In the genomic region with DNA sequence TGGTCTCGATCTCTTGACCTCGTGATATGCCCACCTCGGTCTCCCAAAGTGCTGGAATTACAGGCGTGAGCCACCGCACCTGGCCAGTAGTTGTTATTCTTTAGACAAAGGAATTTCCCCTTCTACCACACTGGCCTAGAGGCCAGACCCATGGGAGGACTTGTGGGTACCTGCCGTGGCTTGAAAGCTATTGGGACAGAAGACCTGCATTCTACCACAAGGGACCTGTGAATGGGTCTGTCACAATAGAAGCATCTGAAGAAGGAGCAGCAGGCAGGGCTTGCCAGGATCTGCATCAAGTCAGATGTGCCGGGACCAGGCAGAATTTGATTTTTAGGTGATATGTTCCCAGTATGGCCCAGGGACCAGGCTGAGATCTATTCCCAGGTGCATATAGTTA, we compare ENCODE assay signal across 19 cellular contexts.
DNase-seq lines count a peak whose midpoint lies in the region; ATAC-seq and TF ChIP-seq lines count a peak whose summit lies in the region.
"Had no signal": no experiment of that assay in that cellular context is flagged by ENCODE, and none has a peak within 500 bp of the region (broad histone marks: within the 10 kb centered on the region; RNA-seq: fewer than 3 reads in every experiment).

No MANE protein-coding gene starts in this region.

- no peak for TF ChIP-seq CTCF in esophagus muscularis mucosa (IDR thresholded peaks at IDR 0.05)
- TF ChIP-seq CTCF in transverse colon (IDR thresholded peaks at IDR 0.05): no peak

- H3K4me1 ChIP-seq in esophagus muscularis mucosa (peaks cover 0 to 8% (median 0%) of the 10 kb centered on the region in 4 donors), mucosa of rectum (ENCODE audit: control insufficient read depth in 2 of 2, insufficient read depth in 2 of 2, low read length in 2 of 2) (peaks cover 21 to 57% of the 10 kb centered on the region in 2 donors), transverse colon (peaks cover 8 to 82% (median 25%) of the 10 kb centered on the region in 4 donors), mesenchymal stem cell (ENCODE audit: control insufficient read depth, insufficient read depth, low read depth, low read length) (no peaks in the 10 kb centered on the region)
- H3K4me1 ChIP-seq: A549 had no signal

- no peak overlapping the region for H3K9ac ChIP-seq in mucosa of rectum (ENCODE audit: low read depth in 1 of 2, low read length in 2 of 2)
- H3K9ac ChIP-seq in mesenchymal stem cell (ENCODE audit: low read length): no peak overlapping the region
- H3K9ac ChIP-seq: BLaER1 treated with 17β-estradiol and CSF1 and Interleukin-3, amounts not matched to agents 10 nM and 100 nM had no signal

- H3K9me3 ChIP-seq in esophagus muscularis mucosa (peaks cover 0 to 7% (median 2%) of the 10 kb centered on the region in 4 donors), mucosa of rectum (ENCODE audit: control insufficient read depth in 2 of 2, low read length in 2 of 2) (no peaks in the 10 kb centered on the region), transverse colon (peaks cover 3 to 7% of the 10 kb centered on the region in 2 donors), mesenchymal stem cell (ENCODE audit: control insufficient read depth, low read length) (no peaks in the 10 kb centered on the region)
- H3K9me3 ChIP-seq: A549, Caco-2 had no signal

- no peak overlapping the region for H3K27ac ChIP-seq in esophagus muscularis mucosa (replicated peaks in 1 of 4)
- peak overlapping the region; percentile 89 to 91 for H3K27ac ChIP-seq in mucosa of rectum (ENCODE audit: low read depth in 2 of 2, low read length in 2 of 2)
- peak overlapping the region; percentile 76 to 82 (median 80) for H3K27ac ChIP-seq in transverse colon
- H3K27ac ChIP-seq in mesenchymal stem cell (ENCODE audit: low read length, poor library complexity, severe bottlenecking): no peak overlapping the region
- H3K27ac ChIP-seq: 22Rv1; A549; BLaER1 treated with 17β-estradiol and CSF1 and Interleukin-3, amounts not matched to agents 10 nM and 100 nM; C4-2B had no signal

- no peak overlapping the region for H3K4me2 ChIP-seq in mesenchymal stem cell (ENCODE audit: low read length, poor library complexity, severe bottlenecking)
- H3K4me2 ChIP-seq: A549 had no signal

- H3K36me3 ChIP-seq in esophagus muscularis mucosa (no peaks in the 10 kb centered on the region), mucosa of rectum (ENCODE audit: control insufficient read depth in 2 of 2, insufficient read depth in 2 of 2, low read length in 2 of 2) (no peaks in the 10 kb centered on the region), transverse colon (no peaks in the 10 kb centered on the region), mesenchymal stem cell (ENCODE audit: control insufficient read depth in 1 of 2, insufficient read depth in 2 of 2, low read depth in 1 of 2, low read length in 2 of 2) (no peaks in the 10 kb centered on the region)
- H3K36me3 ChIP-seq: BLaER1 treated with 17β-estradiol and CSF1 and Interleukin-3, amounts not matched to agents 10 nM and 100 nM had no signal

- WGBS in esophagus muscularis mucosa: 95% methylated on average over 7 of the region's 7 CpGs
- WGBS in transverse colon (ENCODE audit: low coverage in 1 of 2), 2 donors: 81 to 91% methylated on average over 4 to 7 of the region's 7 CpGs
- 89% methylated on average over 7 of the region's 7 CpGs for WGBS in mesenchymal stem cell

- H2BK15ac ChIP-seq in mesenchymal stem cell (ENCODE audit: low read depth, poor library complexity, severe bottlenecking): no peak overlapping the region

- TF ChIP-seq POLR2A in esophagus muscularis mucosa (IDR thresholded peaks at IDR 0.05; ENCODE audit: low read depth) (no peak), transverse colon (IDR thresholded peaks at IDR 0.05) (no peak)

- H3K27me3 ChIP-seq in esophagus muscularis mucosa (no peaks in the 10 kb centered on the region), mucosa of rectum (ENCODE audit: control insufficient read depth in 2 of 2, insufficient read depth in 2 of 2, low read length in 2 of 2) (no peaks in the 10 kb centered on the region), transverse colon (no peaks in the 10 kb centered on the region), mesenchymal stem cell (ENCODE audit: control insufficient read depth in 1 of 2, insufficient read depth in 1 of 2, low read length in 2 of 2) (no peaks in the 10 kb centered on the region)
- H3K27me3 ChIP-seq: BLaER1 treated with 17β-estradiol and CSF1 and Interleukin-3, amounts not matched to agents 10 nM and 100 nM had no signal

- H2AK5ac ChIP-seq in mesenchymal stem cell (ENCODE audit: low read length, severe bottlenecking): no peak overlapping the region

- no peak for ATAC-seq in GM21526 (IDR thresholded peaks at IDR 0.05; ENCODE audit: low FRiP score, unreplicated experiment)
- ATAC-seq: A549; CD8-positive, alpha-beta T cell had no signal

- H3K79me1 ChIP-seq in mesenchymal stem cell (replicated peaks; ENCODE audit: low read length, poor library complexity, severe bottlenecking): no peaks in the 10 kb centered on the region

- H2AFZ ChIP-seq in mesenchymal stem cell (ENCODE audit: low read depth, low read length): no peak overlapping the region

- H3K18ac ChIP-seq in mesenchymal stem cell (ENCODE audit: low read depth in 1 of 2, low read length in 2 of 2): no peak overlapping the region

- no peak overlapping the region for H3K23ac ChIP-seq in mesenchymal stem cell (ENCODE audit: low read length in 2 of 2)

- intact Hi-C loops in esophagus muscularis mucosa (cut with DNase I) (no loop called here), transverse colon (cut with DNase I; ENCODE audit: low total_unique reads) (no loop called here)

- no peak for TF ChIP-seq EP300 in esophagus muscularis mucosa (IDR thresholded peaks at IDR 0.05)
- no peak for TF ChIP-seq EP300 in transverse colon (IDR thresholded peaks at IDR 0.05; ENCODE audit: low read depth)

- in situ Hi-C loops in transverse colon (cut with MboI; ENCODE audit: low pct_ligation_motif_present in 1 of 4, low pct_unique_long_range_greater_than_20kb in 1 of 4, low sequenced_read_pairs in 3 of 4): no loop called here

- H3K4me3 ChIP-seq in esophagus muscularis mucosa (no peak overlapping the region), mucosa of rectum (ENCODE audit: low read length in 2 of 2) (no peak overlapping the region), transverse colon (no peak overlapping the region), mesenchymal stem cell (ENCODE audit: insufficient read depth in 1 of 2, low read depth in 1 of 2, low read length in 2 of 2) (no peak overlapping the region)
- H3K4me3 ChIP-seq: A549; BLaER1 treated with 17β-estradiol and CSF1 and Interleukin-3, amounts not matched to agents 10 nM and 100 nM had no signal

- DNase-seq in DMS53 (lab: John Stamatoyannopoulos, UW) (peak; percentile 18), DMS53 treated with DMSO at 0.1 percent for 48 hours (lab: John Stamatoyannopoulos, UW; ENCODE audit: unreplicated experiment) (no peak), esophagus muscularis mucosa (ENCODE audit: extremely low spot score) (peak; percentile 72), transverse colon (no peak), mesenchymal stem cell (no peak), NCI-H526 (lab: John Stamatoyannopoulos, UW) (no peak)
- DNase-seq: AML-193; Caco-2; Calu3; CD4-positive, alpha-beta T cell; CD8-positive, alpha-beta T cell; DMS79 treated with DMSO at 0.1 percent for 48 hours; GF-D8 had no signal

- H2BK120ac ChIP-seq in mesenchymal stem cell (ENCODE audit: low read depth, low read length): no peak overlapping the region

- H3K14ac ChIP-seq in mesenchymal stem cell (ENCODE audit: low read length in 2 of 2): no peak overlapping the region

- no peak overlapping the region for H4K8ac ChIP-seq in mesenchymal stem cell (ENCODE audit: low read length)

- no peak overlapping the region for H2BK5ac ChIP-seq in mesenchymal stem cell (ENCODE audit: low read depth, low read length, poor library complexity, severe bottlenecking)

- H3K4ac ChIP-seq in mesenchymal stem cell (ENCODE audit: low read depth in 1 of 2, low read length in 2 of 2): no peak overlapping the region

- H4K91ac ChIP-seq in mesenchymal stem cell (ENCODE audit: low read length): no peak overlapping the region

- no peak overlapping the region for H2BK12ac ChIP-seq in mesenchymal stem cell (ENCODE audit: low read length in 2 of 2)

Comparison
In these comparisons a context has a peak if more than half of its experiments do, and no peak if none do; other contexts are left out.
1. DNase-seq: peak in DMS53 (single experiment) and esophagus muscularis mucosa (single experiment); none in DMS53 treated with DMSO at 0.1 percent for 48 hours (single experiment), transverse colon (single experiment), mesenchymal stem cell (single experiment) and NCI-H526 (0 of 2).
2. H3K27ac ChIP-seq: peak in mucosa of rectum (2 of 2) and transverse colon (4 of 4); none in esophagus muscularis mucosa (0 of 4) and mesenchymal stem cell (single experiment).